ENCODE assay signal across 8 cellular contexts in the genomic region with DNA sequence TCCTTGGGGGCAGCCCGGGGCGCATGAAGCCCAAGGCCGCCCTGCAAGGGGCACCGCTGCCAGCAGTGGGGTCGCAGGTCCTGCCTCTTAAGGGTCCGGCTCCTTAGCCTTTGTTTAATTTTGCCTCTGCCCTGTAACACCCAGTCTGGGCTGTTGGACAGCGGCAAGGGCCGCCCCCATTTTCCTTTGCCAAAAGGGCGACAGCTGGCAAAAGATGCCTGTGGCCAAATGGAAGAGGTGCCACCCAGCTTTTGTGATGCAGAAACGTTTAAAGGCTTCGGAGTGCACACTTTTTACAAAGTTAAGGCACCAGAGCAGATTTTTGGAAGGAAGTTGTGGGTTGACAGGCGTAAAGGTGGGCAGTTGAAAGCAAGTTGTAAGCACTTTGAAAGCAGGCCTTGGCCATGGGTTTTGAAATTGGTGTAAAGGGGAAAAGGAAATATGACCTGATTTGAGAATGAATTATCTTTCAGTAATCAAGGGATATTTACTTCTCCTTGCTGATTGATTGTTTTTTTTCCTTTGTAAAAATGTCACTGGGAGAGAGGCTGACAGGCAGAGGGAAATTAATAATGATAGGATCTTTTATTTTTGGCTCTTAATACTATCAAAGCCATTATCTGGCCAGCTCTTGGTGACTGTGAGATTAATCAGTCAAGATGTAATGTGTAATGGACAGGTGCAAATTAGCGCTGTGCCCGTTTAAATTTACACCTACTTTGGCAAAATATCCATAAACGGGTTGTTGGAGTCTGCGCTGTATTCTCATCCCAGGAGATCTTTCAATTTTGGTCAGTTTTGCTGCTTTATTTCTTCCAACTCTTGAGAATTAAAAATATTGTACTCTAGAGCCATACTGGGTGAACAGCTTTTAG. TPM values are rescaled to one million over a fixed set of nuclear protein-coding genes. Genes with fewer than 3 reads are reported as not detected.
DNase-seq lines count a peak whose midpoint lies in the region; ATAC-seq and TF ChIP-seq lines count a peak whose summit lies in the region.

No MANE protein-coding gene starts in this region.

- peaks cover 52% of the 10 kb centered on the region for H3K4me1 Mint-ChIP-seq in activated T-cell treated with anti-CD3 and anti-CD28 coated beads, Interleukin-2, amount 50 U/mL, for 4 hours (ENCODE audit: low read depth)
- peaks cover 37 to 40% of the 10 kb centered on the region in 2 donors for H3K4me1 Mint-ChIP-seq in natural killer cell

- H3K36me3 Mint-ChIP-seq in activated T-cell treated with anti-CD3 and anti-CD28 coated beads, Interleukin-2, amount 50 U/mL, for 4 hours (ENCODE audit: insufficient read depth) = peaks cover 5% of the 10 kb centered on the region
- H3K36me3 Mint-ChIP-seq in natural killer cell = no peaks in the 10 kb centered on the region

- H3K27me3 Mint-ChIP-seq in activated T-cell treated with anti-CD3 and anti-CD28 coated beads, Interleukin-2, amount 50 U/mL, for 4 hours (ENCODE audit: low read depth) = no peaks in the 10 kb centered on the region
- no peaks in the 10 kb centered on the region for H3K27me3 Mint-ChIP-seq in natural killer cell (ENCODE audit: low read depth in 2 of 2)

- no peaks in the 10 kb centered on the region for H3K9me3 Mint-ChIP-seq in activated T-cell treated with anti-CD3 and anti-CD28 coated beads, Interleukin-2, amount 50 U/mL, for 4 hours
- H3K9me3 Mint-ChIP-seq in natural killer cell = no peaks in the 10 kb centered on the region

- H3K4me3 ChIP-seq in AG09309 (ENCODE audit: control insufficient read depth, low read depth, low read length) = peak overlapping the region; percentile 68

- peak overlapping the region; percentile 82 for H3K27ac ChIP-seq in temporal lobe (ENCODE audit: low read depth, low read length)

- TF ChIP-seq CTCF in AG09309 (IDR thresholded peaks at IDR 0.05; ENCODE audit: control insufficient read depth, insufficient read depth, low read depth, low read length, missing control alignments) (no peak), natural killer cell (IDR thresholded peaks at IDR 0.05) (no peak)

- ATAC-seq in GM19025 (IDR thresholded peaks at IDR 0.05; ENCODE audit: low read depth, unreplicated experiment) (peak; percentile 10), HG03432 (IDR thresholded peaks at IDR 0.05; ENCODE audit: unreplicated experiment) (peak; percentile 23), natural killer cell (peak; percentile 1 to 24 (median 14))
- ATAC-seq in activated T-cell treated with anti-CD3 and anti-CD28 coated beads, Interleukin-2, amount 50 U/mL, for 4 hours = peak in 1 of 2 donors; percentile 7

- H3K27ac Mint-ChIP-seq in natural killer cell = peak overlapping the region in 1 of 2 donors; percentile 85

- DNase-seq in AG09309 (ENCODE audit: low read depth) (no peak), NCI-H748 (lab: John Stamatoyannopoulos, UW; ENCODE audit: unreplicated experiment) (peak; percentile 75), fibroblast of peridontal ligament (ENCODE audit: extremely low read depth) (peak; percentile 34), natural killer cell (peak; percentile 38)
- DNase-seq in activated T-cell treated with anti-CD3 and anti-CD28 coated beads, Interleukin-2, amount 50 U/mL, for 4 hours = peak; percentile 7

- H3K4me3 Mint-ChIP-seq in activated T-cell treated with anti-CD3 and anti-CD28 coated beads, Interleukin-2, amount 50 U/mL, for 4 hours = peak overlapping the region; percentile 90
- H3K4me3 Mint-ChIP-seq in natural killer cell = peak overlapping the region; percentile 88

- intact Hi-C loops in natural killer cell (cut with micrococcal nuclease) = loop anchor here (5.0 kb wide), 1 partner anchor 146 kb away; the partner anchor contains the start of gene SGCE

RNA-seq across cellular contexts. Expression of gene CASD1, which starts 1.2 kb away (rescaled TPM):
- total RNA-seq in activated T-cell treated with anti-CD3 and anti-CD28 coated beads, Interleukin-2, amount 50 U/mL, for 4 hours = 10 to 100 TPM; 15.0 to 16.6 (median 15.0) TPM
- 10 to 100 TPM; 23.7 to 32.1 (median 26.0) TPM for total RNA-seq in natural killer cell
- total RNA-seq in temporal lobe = 90.2 TPM
